Comparison of ENCODE assay signal across 8 cellular contexts in the genomic region with DNA sequence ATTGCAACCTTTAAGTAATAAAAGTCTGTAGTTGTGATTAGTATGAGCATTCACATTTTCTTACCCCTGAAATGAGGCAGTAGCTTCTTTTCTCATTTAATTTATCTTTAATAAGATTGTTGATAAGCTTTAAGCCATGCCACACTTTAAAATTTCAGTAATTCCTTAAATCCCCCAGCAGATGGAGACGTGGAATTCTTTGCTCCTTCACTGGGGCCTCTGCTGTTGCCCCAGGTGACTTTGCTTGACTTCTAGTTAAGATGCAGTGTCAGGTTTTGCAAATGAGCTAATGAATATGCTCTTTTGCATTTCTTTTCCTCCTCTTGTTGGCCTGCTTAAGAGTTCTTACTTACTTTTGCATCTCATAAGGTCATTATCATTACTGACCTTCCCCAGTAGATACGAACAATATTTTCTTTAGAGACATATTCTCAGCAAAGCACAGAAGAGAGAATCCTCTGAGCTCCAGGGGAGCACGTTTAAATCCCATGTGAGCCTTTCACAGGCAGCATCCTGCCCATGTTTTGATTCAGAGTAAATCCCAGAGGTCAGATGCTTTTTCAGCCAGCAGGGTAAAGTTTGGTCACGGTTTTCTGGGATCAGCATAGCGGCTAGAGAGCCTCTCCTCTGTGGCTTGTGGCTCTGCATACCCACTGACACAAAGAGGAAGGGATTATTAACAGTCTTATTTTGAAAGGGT.
DNase-seq lines count a peak whose midpoint lies in the region; ATAC-seq, FAIRE-seq and TF ChIP-seq lines count a peak whose summit lies in the region.

No MANE protein-coding gene starts in this region.

- peak; percentile 68 to 90 (median 86) for ATAC-seq in pancreas
- no peak for ATAC-seq in GM19035 (IDR thresholded peaks at IDR 0.05; ENCODE audit: unreplicated experiment)
- no peak for ATAC-seq in activated T-cell treated with anti-CD3 and anti-CD28 coated beads, Interleukin-2, amount 50 U/mL, for 4 hours
- no peak for ATAC-seq in HG02798 (IDR thresholded peaks at IDR 0.05; ENCODE audit: poor library complexity, unreplicated experiment)

- DNase-seq in DMS153 (lab: John Stamatoyannopoulos, UW) = peak; percentile 12
- no peak for DNase-seq in DMS153 treated with DMSO at 0.1 percent for 48 hours (lab: John Stamatoyannopoulos, UW; ENCODE audit: unreplicated experiment)
- peak; percentile 55 for DNase-seq in NCI-H82 treated with DMSO at 0.1 percent for 48 hours (lab: John Stamatoyannopoulos, UW; ENCODE audit: unreplicated experiment)
- DNase-seq in esophagus muscularis mucosa (ENCODE audit: extremely low spot score) = no peak
- DNase-seq in pancreas = peak in 1 of 6 donors; percentile 15
- no peak for DNase-seq in activated T-cell treated with anti-CD3 and anti-CD28 coated beads, Interleukin-2, amount 50 U/mL, for 4 hours

- TF ChIP-seq EP300 in esophagus muscularis mucosa (IDR thresholded peaks at IDR 0.05) = no peak

- H3K9me3 ChIP-seq in esophagus muscularis mucosa = no peaks in the 10 kb centered on the region
- no peaks in the 10 kb centered on the region for H3K9me3 ChIP-seq in pancreas

- intact Hi-C loops in esophagus muscularis mucosa (cut with DNase I) (loop anchor here (10.0 kb wide), 1 partner anchor 315 kb away; no protein-coding TSS in a partner anchor), pancreas (cut with DNase I) (no loop called here)

- WGBS in esophagus muscularis mucosa = 55% methylated on average over 5 of the region's 5 CpGs
- 62 to 67% methylated on average over 5 of the region's 5 CpGs for WGBS in pancreas, 2 donors

- no peak for TF ChIP-seq POLR2A in esophagus muscularis mucosa (IDR thresholded peaks at IDR 0.05; ENCODE audit: low read depth)

- peaks cover 5% of the 10 kb centered on the region for H3K9me3 Mint-ChIP-seq in activated T-cell treated with anti-CD3 and anti-CD28 coated beads, Interleukin-2, amount 50 U/mL, for 4 hours

- TF ChIP-seq CTCF in esophagus muscularis mucosa (IDR thresholded peaks at IDR 0.05) = peak; percentile 48 to 62 (median 58)
- peak in 3 of 4 donors; percentile 35 to 42 (median 39) for TF ChIP-seq CTCF in pancreas (IDR thresholded peaks at IDR 0.05)

- H3K36me3 ChIP-seq in esophagus muscularis mucosa (no peaks in the 10 kb centered on the region), pancreas (no peaks in the 10 kb centered on the region)

- H3K27ac ChIP-seq in esophagus muscularis mucosa (replicated peaks in 1 of 4) (no peak overlapping the region), pancreas (no peak overlapping the region)

- no peak overlapping the region for H3K4me3 ChIP-seq in esophagus muscularis mucosa
- H3K4me3 ChIP-seq in pancreas = no peak overlapping the region

- FAIRE-seq in pancreas (lab: Jason Lieb, UNC) = no peak

- no peaks in the 10 kb centered on the region for H3K27me3 Mint-ChIP-seq in activated T-cell treated with anti-CD3 and anti-CD28 coated beads, Interleukin-2, amount 50 U/mL, for 4 hours (ENCODE audit: low read depth)

- H3K4me1 ChIP-seq in esophagus muscularis mucosa = peaks cover 0 to 16% (median 8%) of the 10 kb centered on the region in 4 donors
- peaks cover 0 to 3% (median 0%) of the 10 kb centered on the region in 3 donors for H3K4me1 ChIP-seq in pancreas

- no peak overlapping the region for H3K4me3 Mint-ChIP-seq in activated T-cell treated with anti-CD3 and anti-CD28 coated beads, Interleukin-2, amount 50 U/mL, for 4 hours

- no peaks in the 10 kb centered on the region for H3K36me3 Mint-ChIP-seq in activated T-cell treated with anti-CD3 and anti-CD28 coated beads, Interleukin-2, amount 50 U/mL, for 4 hours (ENCODE audit: insufficient read depth)

- H3K27me3 ChIP-seq in esophagus muscularis mucosa = no peaks in the 10 kb centered on the region
- no peaks in the 10 kb centered on the region for H3K27me3 ChIP-seq in pancreas

- H3K4me1 Mint-ChIP-seq in activated T-cell treated with anti-CD3 and anti-CD28 coated beads, Interleukin-2, amount 50 U/mL, for 4 hours (ENCODE audit: low read depth) = no peaks in the 10 kb centered on the region

Comparison
In these comparisons a context has a peak if more than half of its experiments do, and no peak if none do; other contexts are left out.
1. DNase-seq: peak in DMS153 (single experiment) and NCI-H82 treated with DMSO at 0.1 percent for 48 hours (single experiment); none in DMS153 treated with DMSO at 0.1 percent for 48 hours (single experiment), esophagus muscularis mucosa (single experiment) and activated T-cell treated with anti-CD3 and anti-CD28 coated beads, Interleukin-2, amount 50 U/mL, for 4 hours (single experiment).
2. ATAC-seq: peak in pancreas (4 of 4); none in GM19035 (single experiment), activated T-cell treated with anti-CD3 and anti-CD28 coated beads, Interleukin-2, amount 50 U/mL, for 4 hours (0 of 2) and HG02798 (single experiment).